9 cellular contexts compared by ENCODE assay signal in the genomic region with DNA sequence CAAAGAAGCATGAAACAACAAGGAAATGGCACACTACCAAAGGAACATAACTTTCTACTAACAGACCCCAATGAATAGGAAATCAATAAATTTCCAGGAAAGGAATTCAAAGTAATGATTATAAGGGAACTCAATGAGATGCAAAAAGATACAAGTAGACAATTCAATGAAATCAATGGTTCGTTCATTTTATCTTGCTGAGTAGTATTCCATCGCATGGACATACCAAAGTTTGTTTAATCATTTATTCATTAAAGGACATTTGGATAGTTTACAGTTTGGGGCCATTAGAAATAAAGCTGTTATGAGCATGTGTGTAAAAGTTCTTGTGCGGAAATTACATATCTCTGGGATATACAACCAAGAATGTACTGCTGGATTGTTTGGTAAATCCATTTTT. TPM values are rescaled to one million over a fixed set of nuclear protein-coding genes. Genes with fewer than 3 reads are reported as not detected.
"Had no signal": no experiment of that assay in that cellular context is flagged by ENCODE, and none has a peak within 500 bp of the region (broad histone marks: within the 10 kb centered on the region; RNA-seq: fewer than 3 reads in every experiment).

No MANE protein-coding gene starts in this region.

- ATAC-seq: GM12878 had no signal

- H3K4me3 ChIP-seq: GM12878 had no signal

- FAIRE-seq: G401.6, GM12878, GM12891, GM12892, GM18507, GM19239 had no signal

- DNase-seq: GDM1, GF-D8 had no signal

RNA-seq across cellular contexts. Expression of gene LYZ, which starts 35.0 kb away (rescaled TPM):
- total RNA-seq: G401 had no signal
- polyA plus RNA-seq: GM12878 had no signal
